ENCODE assay signal across 16 cellular contexts in genomic region chr2:65607906-65608305, GRCh38.
"Had no signal": no experiment of that assay in that cellular context is flagged by ENCODE, and none has a peak within 500 bp of the region (broad histone marks: within the 10 kb centered on the region; RNA-seq: fewer than 3 reads in every experiment).

No MANE protein-coding gene starts in this region.

- H3K27me3 ChIP-seq: thyroid gland had no signal

- H3K27ac Mint-ChIP-seq: activated CD8-positive, alpha-beta T cell treated with anti-CD3 and anti-CD28 coated beads for 36 hours; activated naive CD8-positive, alpha-beta T cell treated with anti-CD3 and anti-CD28 coated beads, Interleukin-2, amount 10 ng/mL, durations not matched to agents 7 days and 5 days; immature natural killer cell had no signal

- H3K4me3 Mint-ChIP-seq: activated CD8-positive, alpha-beta T cell treated with anti-CD3 and anti-CD28 coated beads for 36 hours; activated naive CD8-positive, alpha-beta T cell treated with anti-CD3 and anti-CD28 coated beads, Interleukin-2, amount 10 ng/mL, durations not matched to agents 7 days and 5 days; immature natural killer cell had no signal

- ATAC-seq: activated CD8-positive, alpha-beta T cell treated with anti-CD3 and anti-CD28 coated beads for 36 hours; left cardiac atrium had no signal

- H3K27ac ChIP-seq: parathyroid adenoma, thyroid gland, VCaP had no signal

- H3K27me3 Mint-ChIP-seq: activated CD8-positive, alpha-beta T cell treated with anti-CD3 and anti-CD28 coated beads for 36 hours; activated naive CD8-positive, alpha-beta T cell treated with anti-CD3 and anti-CD28 coated beads, Interleukin-2, amount 10 ng/mL, durations not matched to agents 7 days and 5 days had no signal

- H3K9me3 ChIP-seq: esophagus squamous epithelium, thyroid gland had no signal

- H3K36me3 Mint-ChIP-seq: activated naive CD8-positive, alpha-beta T cell treated with anti-CD3 and anti-CD28 coated beads, Interleukin-2, amount 10 ng/mL, durations not matched to agents 7 days and 5 days; immature natural killer cell had no signal

- DNase-seq: activated CD4-positive, alpha-beta T cell treated with anti-CD3 and anti-CD28 coated beads for 4 hours; activated CD8-positive, alpha-beta memory T cell treated with anti-CD3 and anti-CD28 coated beads, Interleukin-2, amount 50 U/mL, for 4 hours; activated CD8-positive, alpha-beta T cell treated with anti-CD3 and anti-CD28 coated beads for 36 hours; activated naive CD8-positive, alpha-beta T cell treated with anti-CD3 and anti-CD28 coated beads, Interleukin-2, amount 10 ng/mL, durations not matched to agents 7 days and 5 days; anterior cingulate cortex; esophagus squamous epithelium; foreskin fibroblast; immature natural killer cell; left cardiac atrium; stimulated activated CD4-positive, alpha-beta T cell treated with anti-CD3 and anti-CD28 coated beads, Interleukin-15, amount 100 ng/mL, for 24 hours; stimulated activated CD4-positive, alpha-beta T cell treated with anti-CD3 and anti-CD28 coated beads, Interleukin-4, amount 100 ng/mL, for 4 hours; T1000; thyroid gland had no signal

- H3K36me3 ChIP-seq: esophagus squamous epithelium, thyroid gland had no signal

- H3K4me1 Mint-ChIP-seq: activated naive CD8-positive, alpha-beta T cell treated with anti-CD3 and anti-CD28 coated beads, Interleukin-2, amount 10 ng/mL, durations not matched to agents 7 days and 5 days; immature natural killer cell had no signal

- H3K4me3 ChIP-seq: esophagus squamous epithelium, lung, thyroid gland had no signal

- H3K9me3 Mint-ChIP-seq: activated CD8-positive, alpha-beta T cell treated with anti-CD3 and anti-CD28 coated beads for 36 hours; activated naive CD8-positive, alpha-beta T cell treated with anti-CD3 and anti-CD28 coated beads, Interleukin-2, amount 10 ng/mL, durations not matched to agents 7 days and 5 days; immature natural killer cell had no signal

- H3K4me1 ChIP-seq: parathyroid adenoma, thyroid gland had no signal
